19 cellular contexts compared by ENCODE assay signal in the genomic region with DNA sequence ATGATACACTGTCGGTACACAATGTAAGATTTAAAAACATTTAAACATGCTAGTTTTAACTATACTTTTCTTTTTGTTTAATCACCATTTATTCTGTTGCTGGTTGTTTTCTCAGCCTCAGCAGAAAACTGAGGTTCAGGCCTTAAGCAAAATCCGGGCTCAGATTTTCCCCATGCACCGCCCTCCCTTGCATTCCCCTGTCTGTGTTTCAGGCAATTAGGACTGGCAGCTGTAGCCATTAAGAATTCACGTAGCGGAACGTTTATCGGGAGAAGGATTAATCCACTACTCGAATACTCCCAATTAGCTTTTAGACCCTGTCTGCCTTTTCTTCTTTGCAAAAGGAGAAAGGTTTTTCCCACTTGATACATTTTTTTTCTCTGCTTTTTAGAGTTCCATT.
DNase-seq lines count a peak whose midpoint lies in the region; ATAC-seq and TF ChIP-seq lines count a peak whose summit lies in the region.
"Had no signal": no experiment of that assay in that cellular context is flagged by ENCODE, and none has a peak within 500 bp of the region (broad histone marks: within the 10 kb centered on the region; RNA-seq: fewer than 3 reads in every experiment).

No MANE protein-coding gene starts in this region.

- H4K20me1 ChIP-seq in neural progenitor cell (ENCODE audit: low read depth) = no peaks in the 10 kb centered on the region

- H3K79me2 ChIP-seq in neural progenitor cell (ENCODE audit: low read depth) = peaks cover 19% of the 10 kb centered on the region

- H3K9me3 ChIP-seq in neural progenitor cell (ENCODE audit: low read depth) = no peaks in the 10 kb centered on the region
- H3K9me3 ChIP-seq: lower lobe of right lung had no signal

- H3K27ac ChIP-seq in neural progenitor cell = peak overlapping the region; percentile 53
- no peak overlapping the region for H3K27ac ChIP-seq in caudate nucleus (ENCODE audit: low read depth, low read length)
- H3K27ac ChIP-seq: lower lobe of right lung had no signal

- TF ChIP-seq CTCF in neural progenitor cell (IDR thresholded peaks at IDR 0.05) = no peak

- DNase-seq in DMS79 treated with DMSO at 0.1 percent for 48 hours (lab: John Stamatoyannopoulos, UW) (peak; percentile 85), NCI-H128 (lab: John Stamatoyannopoulos, UW; ENCODE audit: unreplicated experiment) (peak; percentile 39), NCI-H774 (lab: John Stamatoyannopoulos, UW) (peak; percentile 31), neural progenitor cell (ENCODE audit: low spot score) (peak; percentile 35), caudate nucleus (lab: John Stamatoyannopoulos, UW) (no peak), NCI-H446 (lab: John Stamatoyannopoulos, UW) (no peak), dermis blood vessel endothelial cell (no peak)
- DNase-seq: activated CD8-positive, alpha-beta T cell treated with anti-CD3 and anti-CD28 coated beads for 36 hours; activated naive CD4-positive, alpha-beta T cell treated with Interleukin-2 at 50 U/mL for 16 hours; activated T-cell treated with anti-CD3 and anti-CD28 coated beads, Interleukin-2, amount 50 U/mL, for 1 hour; AML-193; amniotic stem cell; HCEC 1CT; lower lobe of right lung; NCI-H1436; occipital lobe; right cardiac atrium; stimulated activated CD8-positive, alpha-beta memory T cell treated with anti-CD3 and anti-CD28 coated beads, Interleukin-4, amount 100 ng/mL, for 48 hours had no signal

- H3K9me3 Mint-ChIP-seq in neural progenitor cell = peaks cover 2% of the 10 kb centered on the region
- H3K9me3 Mint-ChIP-seq: activated CD8-positive, alpha-beta T cell treated with anti-CD3 and anti-CD28 coated beads for 36 hours had no signal

- H3F3A ChIP-seq in neural progenitor cell (ENCODE audit: low read depth) = peaks cover 7% of the 10 kb centered on the region

- H3K27me3 ChIP-seq in neural progenitor cell = no peaks in the 10 kb centered on the region

- H3K4me2 ChIP-seq in neural progenitor cell = peak overlapping the region; percentile 55

- no peaks in the 10 kb centered on the region for H3K36me3 ChIP-seq in neural progenitor cell
- H3K36me3 ChIP-seq: lower lobe of right lung had no signal

- H3K9ac ChIP-seq in neural progenitor cell = no peak overlapping the region

- peaks cover 5% of the 10 kb centered on the region for H3K27me3 Mint-ChIP-seq in neural progenitor cell (ENCODE audit: insufficient read depth, low read depth)
- H3K27me3 Mint-ChIP-seq: activated CD8-positive, alpha-beta T cell treated with anti-CD3 and anti-CD28 coated beads for 36 hours had no signal

- peaks cover 12% of the 10 kb centered on the region for H3K36me3 Mint-ChIP-seq in neural progenitor cell

- ATAC-seq in GM21786 (IDR thresholded peaks at IDR 0.05; ENCODE audit: unreplicated experiment) = no peak
- ATAC-seq: activated CD8-positive, alpha-beta T cell treated with anti-CD3 and anti-CD28 coated beads for 36 hours; lower lobe of right lung; right cardiac atrium had no signal

- H2AFZ ChIP-seq in neural progenitor cell (replicated peaks) = no peak overlapping the region

- no peak overlapping the region for H3K4me3 ChIP-seq in neural progenitor cell
- H3K4me3 ChIP-seq: lower lobe of right lung had no signal

- peaks cover 13% of the 10 kb centered on the region for H3K4me1 Mint-ChIP-seq in neural progenitor cell

- H3K4me1 ChIP-seq in neural progenitor cell = peaks cover 17% of the 10 kb centered on the region
- H3K4me1 ChIP-seq: lower lobe of right lung had no signal

- no peak overlapping the region for H3K27ac Mint-ChIP-seq in neural progenitor cell

- H3K4me3 Mint-ChIP-seq in neural progenitor cell = no peak overlapping the region
- H3K4me3 Mint-ChIP-seq: activated CD8-positive, alpha-beta T cell treated with anti-CD3 and anti-CD28 coated beads for 36 hours had no signal

Comparison
In these comparisons a context has a peak if more than half of its experiments do, and no peak if none do; other contexts are left out.
1. DNase-seq: peak in DMS79 treated with DMSO at 0.1 percent for 48 hours (single experiment), NCI-H128 (single experiment), NCI-H774 (single experiment) and neural progenitor cell (single experiment); none in caudate nucleus (0 of 61), NCI-H446 (0 of 2) and dermis blood vessel endothelial cell (single experiment).